28 cellular contexts compared by ENCODE assay signal in the genomic region with DNA sequence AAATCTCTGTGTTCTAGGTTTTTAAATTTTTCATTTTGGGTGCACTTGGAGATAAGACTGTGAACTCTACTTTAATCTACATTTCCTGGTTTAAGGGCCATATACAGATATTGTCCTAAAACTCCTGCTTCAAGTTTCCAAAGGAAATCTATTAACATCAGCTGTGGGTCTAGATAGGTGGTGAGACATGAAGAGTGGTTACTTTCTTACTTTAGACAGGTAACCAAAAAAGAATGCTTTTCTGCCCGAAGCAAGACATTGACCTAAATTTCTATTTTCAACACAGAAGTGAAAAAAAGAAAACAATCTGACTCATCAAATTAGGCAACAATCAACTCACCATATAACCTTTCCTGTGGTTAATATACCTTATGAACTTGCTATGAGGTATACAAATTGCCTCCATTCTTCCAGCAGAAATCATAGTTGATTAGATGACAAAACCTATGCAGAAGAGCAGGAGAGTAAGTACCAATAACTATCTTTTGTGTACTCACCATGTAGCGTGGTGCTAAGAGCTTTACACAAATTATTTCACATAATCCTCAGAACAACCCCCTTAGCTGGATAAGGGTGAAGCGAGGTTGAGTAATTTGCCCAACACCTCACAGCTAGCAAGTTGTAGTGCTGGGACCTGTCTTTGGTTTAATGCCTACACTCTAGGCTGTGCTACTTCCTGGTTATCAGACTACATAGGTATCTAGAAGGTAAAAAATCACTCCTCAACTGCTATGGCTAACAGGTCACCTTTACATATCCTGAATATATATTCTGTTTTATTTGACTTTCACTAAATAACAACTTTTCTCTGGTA. TPM values are rescaled to one million over a fixed set of nuclear protein-coding genes. Genes with fewer than 3 reads are reported as not detected.
DNase-seq lines count a peak whose midpoint lies in the region; TF ChIP-seq lines count a peak whose summit lies in the region.
"Had no signal": no experiment of that assay in that cellular context is flagged by ENCODE, and none has a peak within 500 bp of the region (broad histone marks: within the 10 kb centered on the region; RNA-seq: fewer than 3 reads in every experiment).

No MANE protein-coding gene starts in this region.

- H3K9me3 Mint-ChIP-seq in mesothelial cell of epicardium = peaks cover 11% of the 10 kb centered on the region
- H3K9me3 Mint-ChIP-seq in activated T-helper 1 cell treated with anti-CD3 and anti-CD28 coated beads, Interleukin-12 subunit alpha, Interleukin-12 subunit beta, Interleukin-2, Interleukin-4 antibody, amounts not matched to agents 30 ng/mL and 10 ng/mL and 1 ng/mL, durations not matched to agents 14 hours and 24 hours and 36 hours = peaks cover 31% of the 10 kb centered on the region

- no peak overlapping the region for H2AFZ ChIP-seq in mammary epithelial cell (ENCODE audit: low read depth, low read length)

- H3K27me3 ChIP-seq in mammary epithelial cell (ENCODE audit: insufficient read depth, low read length) = no peaks in the 10 kb centered on the region
- H3K27me3 ChIP-seq: ovary, sigmoid colon, stomach, tibial nerve had no signal

- dilution Hi-C loops in mammary epithelial cell (cut with HindIII; ENCODE audit: low sequenced_read_pairs) = no loop called here

- H3K27ac Mint-ChIP-seq in mesothelial cell of epicardium = peak overlapping the region; percentile 93
- H3K27ac Mint-ChIP-seq in activated T-helper 1 cell treated with anti-CD3 and anti-CD28 coated beads, Interleukin-12 subunit alpha, Interleukin-12 subunit beta, Interleukin-2, Interleukin-4 antibody, amounts not matched to agents 30 ng/mL and 10 ng/mL and 1 ng/mL, durations not matched to agents 14 hours and 24 hours and 36 hours = no peak overlapping the region
- H3K27ac Mint-ChIP-seq: activated naive CD8-positive, alpha-beta T cell; activated T-helper 17 cell treated with anti-CD3 and anti-CD28 coated beads, Interleukin-2, amount 50 U/mL, for 72 hours; CD8-positive, alpha-beta T cell; HFFc6; natural killer cell treated with Interleukin-12 subunit alpha and Interleukin-12 subunit beta and Interleukin-15 and Interleukin-18, amount 100 ng/mL, for 72 hours had no signal

- no peaks in the 10 kb centered on the region for H3K27me3 Mint-ChIP-seq in mesothelial cell of epicardium (ENCODE audit: low read depth)
- H3K27me3 Mint-ChIP-seq in activated T-helper 1 cell treated with anti-CD3 and anti-CD28 coated beads, Interleukin-12 subunit alpha, Interleukin-12 subunit beta, Interleukin-2, Interleukin-4 antibody, amounts not matched to agents 30 ng/mL and 10 ng/mL and 1 ng/mL, durations not matched to agents 14 hours and 24 hours and 36 hours (ENCODE audit: insufficient read depth) = peaks cover 2% of the 10 kb centered on the region
- H3K27me3 Mint-ChIP-seq: activated naive CD8-positive, alpha-beta T cell had no signal

- H3K36me3 ChIP-seq in mammary epithelial cell (ENCODE audit: insufficient read depth, low read length) = no peaks in the 10 kb centered on the region
- H3K36me3 ChIP-seq: ovary, sigmoid colon, stomach, tibial nerve, WERI-Rb-1 had no signal

- peak overlapping the region; percentile 83 for H3K4me2 ChIP-seq in mammary epithelial cell (ENCODE audit: insufficient read depth, low read depth, low read length)

- in situ Hi-C loops in mammary epithelial cell (cut with MboI; ENCODE audit: low sequenced_read_pairs in 2 of 2) = loop anchor here in 1 of 2 donors (25.0 kb wide), 1 partner anchor 188 kb away; no protein-coding TSS in a partner anchor

- peak overlapping the region; percentile 99 for H3K27ac ChIP-seq in mammary epithelial cell (ENCODE audit: insufficient read depth, low read depth, low read length)
- H3K27ac ChIP-seq: 22Rv1, ovary, stomach, tibial nerve, WERI-Rb-1 had no signal

- H4K20me1 ChIP-seq in mammary epithelial cell (ENCODE audit: insufficient read depth, low read length) = no peaks in the 10 kb centered on the region

- intact Hi-C loops in mammary epithelial cell (cut with micrococcal nuclease) = loop anchor here (1.0 to 2.0 kb wide), 3 partner anchors 24 to 148 kb away; a partner anchor contains a TSS
- intact Hi-C loops in activated T-helper 1 cell treated with anti-CD3 and anti-CD28 coated beads, Interleukin-12 subunit alpha, Interleukin-12 subunit beta, Interleukin-2, Interleukin-4 antibody, amounts not matched to agents 30 ng/mL and 10 ng/mL and 1 ng/mL, durations not matched to agents 14 hours and 24 hours and 36 hours (cut with micrococcal nuclease) = no loop called here

- CTCF ChIA-PET in mammary epithelial cell (lab: Charles Lee; ENCODE audit: low non-redundant PET) = interaction anchor here (0.5 to 0.9 kb wide), 3 partner anchors 10 to 24 kb away, joined by 3 to 5 read pairs (median 3); a partner anchor contains a TSS

- no TSS peak for BruUV-seq in mammary epithelial cell (replicated peaks; lab: Mats Ljungman, UMichigan)

- peaks cover 38% of the 10 kb centered on the region for H3K4me1 Mint-ChIP-seq in mesothelial cell of epicardium
- H3K4me1 Mint-ChIP-seq in activated T-helper 1 cell treated with anti-CD3 and anti-CD28 coated beads, Interleukin-12 subunit alpha, Interleukin-12 subunit beta, Interleukin-2, Interleukin-4 antibody, amounts not matched to agents 30 ng/mL and 10 ng/mL and 1 ng/mL, durations not matched to agents 14 hours and 24 hours and 36 hours (ENCODE audit: low read depth) = no peaks in the 10 kb centered on the region
- H3K4me1 Mint-ChIP-seq: activated T-helper 17 cell treated with anti-CD3 and anti-CD28 coated beads, Interleukin-2, amount 50 U/mL, for 72 hours had no signal

- H3K9ac ChIP-seq in mammary epithelial cell (ENCODE audit: insufficient read depth, low read length) = peak overlapping the region; percentile 92

- peak; percentile 18 for DNase-seq in NK-92 treated with Interleukin-12 subunit alpha and Interleukin-12 subunit beta, amount 100 ng/mL, for 24 hours (lab: John Stamatoyannopoulos, UW)
- DNase-seq in NK-92 (lab: John Stamatoyannopoulos, UW; ENCODE audit: unreplicated experiment) (no peak), mammary epithelial cell (peak; percentile 93), mesothelial cell of epicardium (ENCODE audit: low spot score in 2 of 2, unreplicated experiment in 2 of 2) (no peak), anterior cingulate cortex (lab: John Stamatoyannopoulos, UW) (no peak), H4 (ENCODE audit: low spot score) (no peak)
- no peak for DNase-seq in activated naive CD4-positive, alpha-beta T cell (lab: John Stamatoyannopoulos, UW)
- no peak for DNase-seq in activated T-helper 1 cell treated with anti-CD3 and anti-CD28 coated beads, Interleukin-12 subunit alpha, Interleukin-12 subunit beta, Interleukin-2, Interleukin-4 antibody, amounts not matched to agents 30 ng/mL and 10 ng/mL and 1 ng/mL, durations not matched to agents 14 hours and 24 hours and 36 hours (ENCODE audit: low spot score)
- DNase-seq: activated CD4-positive, alpha-beta T cell treated with anti-CD3 and anti-CD28 coated beads, Interleukin-2, amount 50 U/mL, for 1 hour; CD8-positive, alpha-beta T cell; cerebellar nuclear complex; DMS153; HFFc6; hypothalamus; islet precursor cell; NCI-H1092; NCI-H1930; NCI-H526; ovary; sigmoid colon; stomach; T-helper 9 cell; WERI-Rb-1 had no signal

- peak overlapping the region in 1 of 3 experiments; percentile 13 for H3K4me3 ChIP-seq in mammary epithelial cell (replicated peaks in 1 of 3; ENCODE audit: insufficient read depth in 1 of 3, low read depth in 2 of 3, low read length in 3 of 3)
- H3K4me3 ChIP-seq: ovary, sigmoid colon, stomach, tibial nerve had no signal

- 0% methylated on average over 3 of the region's 3 CpGs for WGBS in mammary epithelial cell (ENCODE audit: low coverage, missing lambda C conversion rate)

- no peaks in the 10 kb centered on the region for H3K79me2 ChIP-seq in mammary epithelial cell (ENCODE audit: insufficient read depth, low read length)

- H3K4me3 Mint-ChIP-seq in mesothelial cell of epicardium = no peak overlapping the region
- no peak overlapping the region for H3K4me3 Mint-ChIP-seq in activated T-helper 1 cell treated with anti-CD3 and anti-CD28 coated beads, Interleukin-12 subunit alpha, Interleukin-12 subunit beta, Interleukin-2, Interleukin-4 antibody, amounts not matched to agents 30 ng/mL and 10 ng/mL and 1 ng/mL, durations not matched to agents 14 hours and 24 hours and 36 hours
- H3K4me3 Mint-ChIP-seq: activated naive CD8-positive, alpha-beta T cell; activated T-helper 17 cell treated with anti-CD3 and anti-CD28 coated beads, Interleukin-2, amount 50 U/mL, for 72 hours; CD8-positive, alpha-beta T cell; HFFc6; natural killer cell treated with Interleukin-12 subunit alpha and Interleukin-12 subunit beta and Interleukin-15 and Interleukin-18, amount 100 ng/mL, for 72 hours had no signal

- H3K36me3 Mint-ChIP-seq in mesothelial cell of epicardium = peaks cover 11% of the 10 kb centered on the region
- peaks cover 7% of the 10 kb centered on the region for H3K36me3 Mint-ChIP-seq in activated T-helper 1 cell treated with anti-CD3 and anti-CD28 coated beads, Interleukin-12 subunit alpha, Interleukin-12 subunit beta, Interleukin-2, Interleukin-4 antibody, amounts not matched to agents 30 ng/mL and 10 ng/mL and 1 ng/mL, durations not matched to agents 14 hours and 24 hours and 36 hours (ENCODE audit: low read depth)

- H3K4me1 ChIP-seq in mammary epithelial cell (ENCODE audit: insufficient read depth, low read length) = peaks cover 58% of the 10 kb centered on the region
- H3K4me1 ChIP-seq: stomach, tibial nerve had no signal

- H3K9me3 ChIP-seq in mammary epithelial cell (replicated peaks; ENCODE audit: insufficient read depth, low read length) = peaks cover 17% of the 10 kb centered on the region
- H3K9me3 ChIP-seq: ovary had no signal

- TF ChIP-seq CTCF in mammary epithelial cell (conservative IDR thresholded peaks at IDR 0.05 in 1 of 2, IDR thresholded peaks at IDR 0.05 in 1 of 2; ENCODE audit: extremely low read depth in 1 of 2, insufficient read depth in 1 of 2, low read depth in 1 of 2, low read length in 2 of 2) (no peak), mesothelial cell of epicardium (IDR thresholded peaks at IDR 0.05; ENCODE audit: unreplicated experiment) (no peak)

RNA-seq across cellular contexts. Expression of a gene that starts 23.4 kb away (rescaled TPM):
- 100 to 1,000 TPM; 152 to 157 TPM for total RNA-seq in mammary epithelial cell
- polyA plus RNA-seq in mammary epithelial cell = 52.9 TPM
- 116 TPM for polyA minus RNA-seq in mammary epithelial cell
- total RNA-seq in mesothelial cell of epicardium = 71.8 to 75.8 TPM (median 74.9 TPM) in 3 replicates
- 6.2 and 7.5 TPM in 2 replicates for total RNA-seq in H4 (2014; rRNA removed; shearing (Covaris generic))
- 20.6 and 23.1 TPM in 2 replicates for total RNA-seq in activated T-helper 1 cell treated with anti-CD3 and anti-CD28 coated beads, Interleukin-12 subunit alpha, Interleukin-12 subunit beta, Interleukin-2, Interleukin-4 antibody, amounts not matched to agents 30 ng/mL and 10 ng/mL and 1 ng/mL, durations not matched to agents 14 hours and 24 hours and 36 hours
- total RNA-seq: CD8-positive, alpha-beta T cell had no signal

RNA-seq across cellular contexts. Expression of a gene that starts 28.2 kb away (rescaled TPM):
- total RNA-seq in mammary epithelial cell (10 to 100 TPM in 1 of 2 donors, 1 to 10 TPM in 1; 1.7 to 52.4 TPM), mesothelial cell of epicardium (54.3 to 58.1 TPM (median 56.4 TPM) in 3 replicates)
- polyA plus RNA-seq in mammary epithelial cell = 12.0 TPM
- polyA minus RNA-seq in mammary epithelial cell = 10.8 TPM
- 37.8 and 65.5 TPM in 2 replicates for total RNA-seq in H4 (2014; rRNA removed; shearing (Covaris generic))
- 51.7 and 52.3 TPM in 2 replicates for total RNA-seq in activated T-helper 1 cell treated with anti-CD3 and anti-CD28 coated beads, Interleukin-12 subunit alpha, Interleukin-12 subunit beta, Interleukin-2, Interleukin-4 antibody, amounts not matched to agents 30 ng/mL and 10 ng/mL and 1 ng/mL, durations not matched to agents 14 hours and 24 hours and 36 hours

Comparison
In these comparisons a context has a peak if more than half of its experiments do, and no peak if none do; other contexts are left out.
1. DNase-seq: peak in NK-92 treated with Interleukin-12 subunit alpha and Interleukin-12 subunit beta, amount 100 ng/mL, for 24 hours (single experiment) and mammary epithelial cell (single experiment); none in NK-92 (single experiment), mesothelial cell of epicardium (0 of 2), anterior cingulate cortex (0 of 58), activated naive CD4-positive, alpha-beta T cell (0 of 4), H4 (single experiment) and activated T-helper 1 cell treated with anti-CD3 and anti-CD28 coated beads, Interleukin-12 subunit alpha, Interleukin-12 subunit beta, Interleukin-2, Interleukin-4 antibody, amounts not matched to agents 30 ng/mL and 10 ng/mL and 1 ng/mL, durations not matched to agents 14 hours and 24 hours and 36 hours (single experiment).